ENCODE assay signal across 17 cellular contexts in genomic region chr17:17229416-17230098, GRCh38.
"Had no signal": no experiment of that assay in that cellular context is flagged by ENCODE, and none has a peak within 500 bp of the region (broad histone marks: within the 10 kb centered on the region; RNA-seq: fewer than 3 reads in every experiment).

No MANE protein-coding gene starts in this region.

- DNase-seq: activated CD4-positive, alpha-beta memory T cell treated with anti-CD3 and anti-CD28 coated beads for 36 hours; activated CD4-positive, alpha-beta T cell treated with anti-CD3 and anti-CD28 coated beads for 36 hours; activated effector memory CD4-positive, alpha-beta T cell treated with Interleukin-2 at 50 U/mL for 16 hours; activated T-cell treated with anti-CD3 and anti-CD28 coated beads, Interleukin-2, amount 50 U/mL, for 4 hours; effector memory CD4-positive, alpha-beta T cell; foreskin fibroblast; left cardiac atrium; mammary epithelial cell; naive B cell; stimulated activated CD4-positive, alpha-beta T cell treated with anti-CD3 and anti-CD28 coated beads, Interleukin-4, amount 100 ng/mL, for 4 hours; stimulated activated CD8-positive, alpha-beta memory T cell treated with anti-CD3 and anti-CD28 coated beads, Interleukin-4, amount 100 ng/mL, for 48 hours; stimulated activated naive CD8-positive, alpha-beta T cell treated with anti-CD3 and anti-CD28 coated beads, Interleukin-15, Interleukin-2, amounts not matched to agents 100 U/mL and 50 U/mL, for 24 hours had no signal

- H3K36me3 ChIP-seq: neural progenitor cell had no signal

- H3K27ac ChIP-seq: neural progenitor cell, parathyroid adenoma, skin epidermis had no signal

- H3K4me3 ChIP-seq: coronary artery, neural progenitor cell, skin epidermis had no signal

- H3K4me1 ChIP-seq: neural progenitor cell had no signal

- H3K27me3 ChIP-seq: neural progenitor cell had no signal

- ATAC-seq: activated CD4-positive, alpha-beta T cell treated with anti-CD3 and anti-CD28 coated beads for 36 hours; activated T-cell treated with anti-CD3 and anti-CD28 coated beads, Interleukin-2, amount 50 U/mL, for 4 hours; SK-N-SH treated with all-trans-retinoic acid at 6 μM for 48 hours; stimulated activated naive CD8-positive, alpha-beta T cell treated with anti-CD3 and anti-CD28 coated beads, Interleukin-15, Interleukin-2, amounts not matched to agents 100 U/mL and 50 U/mL, for 24 hours had no signal
